Comparison of ENCODE assay signal across 27 cellular contexts in genomic region chr10:21165489-21165888, GRCh38.
"Had no signal": no experiment of that assay in that cellular context is flagged by ENCODE, and none has a peak within 500 bp of the region (broad histone marks: within the 10 kb centered on the region; RNA-seq: fewer than 3 reads in every experiment).

No MANE protein-coding gene starts in this region.

- ATAC-seq: activated naive CD4-positive, alpha-beta T cell treated with anti-CD3 and anti-CD28 coated beads, Interleukin-2, amount 50 U/mL, for 72 hours; activated T-cell treated with anti-CD3 and anti-CD28 coated beads, Interleukin-2, amount 50 U/mL, for 4 hours; body of pancreas; PC-3 had no signal

- H3K4me1 ChIP-seq: adrenal gland, breast epithelium had no signal

- H3K4me1 Mint-ChIP-seq: activated CD4-positive, alpha-beta T cell treated with anti-CD3 and anti-CD28 coated beads, Interleukin-2, amount 10 ng/mL, durations not matched to agents 7 days and 5 days had no signal

- H3K36me3 Mint-ChIP-seq: activated naive CD4-positive, alpha-beta T cell treated with anti-CD3 and anti-CD28 coated beads, Interleukin-2, amount 50 U/mL, for 72 hours had no signal

- H3K9me3 Mint-ChIP-seq: activated CD4-positive, alpha-beta T cell treated with anti-CD3 and anti-CD28 coated beads, Interleukin-2, amount 10 ng/mL, durations not matched to agents 7 days and 5 days; activated T-cell treated with anti-CD3 and anti-CD28 coated beads, Interleukin-2, amount 50 U/mL, for 4 hours; activated T-helper 1 cell treated with anti-CD3 and anti-CD28 coated beads, Interleukin-12 subunit alpha, Interleukin-12 subunit beta, Interleukin-2, Interleukin-4 antibody, amounts not matched to agents 30 ng/mL and 10 ng/mL and 1 ng/mL, durations not matched to agents 14 hours and 24 hours and 36 hours; T-helper 1 cell treated with Interleukin-12 subunit alpha and Interleukin-12 subunit beta and Interleukin-4 antibody, amounts not matched to agents 30 μg/mL and 1 μg/mL, for 36 hours; T-helper 2 cell treated with Interferon-gamma antibody and Interleukin-4, amounts not matched to agents 5 μg/mL and 100 μg/mL, for 36 hours had no signal

- H3K27ac ChIP-seq: adrenal gland, body of pancreas had no signal

- H3K27me3 ChIP-seq: adrenal gland, body of pancreas, breast epithelium, MG63 had no signal

- H3K9me3 ChIP-seq: adrenal gland, body of pancreas, breast epithelium, MG63 had no signal

- H3K4me3 ChIP-seq: adrenal gland, body of pancreas, breast epithelium, MG63 had no signal

- H3K4me3 Mint-ChIP-seq: activated CD4-positive, alpha-beta T cell treated with anti-CD3 and anti-CD28 coated beads, Interleukin-2, amount 10 ng/mL, durations not matched to agents 7 days and 5 days; activated naive CD4-positive, alpha-beta T cell treated with anti-CD3 and anti-CD28 coated beads for 36 hours; activated T-cell treated with anti-CD3 and anti-CD28 coated beads, Interleukin-2, amount 50 U/mL, for 4 hours; activated T-helper 1 cell treated with anti-CD3 and anti-CD28 coated beads, Interleukin-12 subunit alpha, Interleukin-12 subunit beta, Interleukin-2, Interleukin-4 antibody, amounts not matched to agents 30 ng/mL and 10 ng/mL and 1 ng/mL, durations not matched to agents 14 hours and 24 hours and 36 hours; T-helper 1 cell treated with Interleukin-12 subunit alpha and Interleukin-12 subunit beta and Interleukin-4 antibody, amounts not matched to agents 30 μg/mL and 1 μg/mL, for 36 hours; T-helper 2 cell treated with Interferon-gamma antibody and Interleukin-4, amounts not matched to agents 5 μg/mL and 100 μg/mL, for 36 hours had no signal

- DNase-seq: activated CD4-positive, alpha-beta T cell treated with anti-CD3 and anti-CD28 coated beads, Interleukin-2, amount 10 ng/mL, durations not matched to agents 7 days and 5 days; activated CD4-positive, alpha-beta T cell treated with anti-CD3 and anti-CD28 coated beads, Interleukin-2, amount 50 U/mL, for 48 hours; activated CD8-positive, alpha-beta memory T cell treated with anti-CD3 and anti-CD28 coated beads, Interleukin-2, amount 50 U/mL, for 4 hours; activated gamma-delta T cell treated with Interleukin-2 at 50 U/mL for 16 hours; activated naive CD4-positive, alpha-beta T cell treated with anti-CD3 and anti-CD28 coated beads for 36 hours; activated T-cell treated with anti-CD3 and anti-CD28 coated beads for 4 hours; activated T-cell treated with anti-CD3 and anti-CD28 coated beads, Interleukin-2, amount 50 U/mL, for 4 hours; adrenal gland; body of pancreas; Karpas-422; MG63; NCI-H1048; NCI-H1105 treated with DMSO at 0.1 percent for 48 hours; NCI-H1436; NCI-H1694; NCI-H1930; NCI-H2081 treated with DMSO at 0.1 percent for 48 hours; NCI-H226; NCI-H446 treated with DMSO at 0.1 percent for 48 hours; NCI-H524; PC-3; Right ventricle myocardium superior had no signal

- H3K27ac Mint-ChIP-seq: activated CD4-positive, alpha-beta T cell treated with anti-CD3 and anti-CD28 coated beads, Interleukin-2, amount 10 ng/mL, durations not matched to agents 7 days and 5 days; activated naive CD4-positive, alpha-beta T cell treated with anti-CD3 and anti-CD28 coated beads for 36 hours; activated naive CD4-positive, alpha-beta T cell treated with anti-CD3 and anti-CD28 coated beads, Interleukin-2, amount 50 U/mL, for 72 hours; activated T-helper 1 cell treated with anti-CD3 and anti-CD28 coated beads, Interleukin-12 subunit alpha, Interleukin-12 subunit beta, Interleukin-2, Interleukin-4 antibody, amounts not matched to agents 30 ng/mL and 10 ng/mL and 1 ng/mL, durations not matched to agents 14 hours and 24 hours and 36 hours; T-helper 1 cell treated with Interleukin-12 subunit alpha and Interleukin-12 subunit beta and Interleukin-4 antibody, amounts not matched to agents 30 μg/mL and 1 μg/mL, for 36 hours; T-helper 2 cell treated with Interferon-gamma antibody and Interleukin-4, amounts not matched to agents 5 μg/mL and 100 μg/mL, for 36 hours had no signal

- H3K36me3 ChIP-seq: adrenal gland, breast epithelium, MG63 had no signal
